In the genomic region with DNA sequence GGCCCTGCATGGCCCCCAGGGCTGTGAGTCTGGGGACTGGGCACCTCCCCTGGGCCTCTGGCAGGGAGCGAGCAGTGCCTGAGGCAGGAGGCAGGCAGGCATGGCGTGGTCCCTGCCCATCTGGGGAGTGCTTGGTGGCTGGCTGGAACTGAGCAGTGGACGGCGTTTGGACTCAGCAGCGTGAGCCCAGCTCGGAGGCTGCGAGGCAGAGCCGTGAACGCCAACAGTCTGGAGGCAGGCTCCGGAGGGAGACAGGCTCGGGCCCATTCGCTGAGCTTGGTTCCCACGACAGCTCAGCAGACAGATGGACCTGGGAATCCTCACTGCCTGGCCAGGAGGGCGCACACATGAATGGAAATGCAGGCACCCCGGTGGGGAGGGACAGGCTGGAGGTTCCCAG, we compare ENCODE assay signal across 21 cellular contexts.
"Had no signal": no experiment of that assay in that cellular context is flagged by ENCODE, and none has a peak within 500 bp of the region (broad histone marks: within the 10 kb centered on the region; RNA-seq: fewer than 3 reads in every experiment).

No MANE protein-coding gene starts in this region.

- H3K27me3 ChIP-seq: cardiac muscle cell, right lobe of liver had no signal

- H3K27ac Mint-ChIP-seq: activated B cell treated with CpG ODN at 0.5 μM for 24 hours; activated CD4-positive, alpha-beta T cell treated with anti-CD3 and anti-CD28 coated beads for 36 hours; activated naive CD4-positive, alpha-beta T cell treated with anti-CD3 and anti-CD28 coated beads, Interleukin-2, amount 10 ng/mL, durations not matched to agents 7 days and 5 days; memory B cell; nephron progenitor cell; stimulated activated naive CD8-positive, alpha-beta T cell treated with anti-CD3 and anti-CD28 coated beads, Interleukin-15, Interleukin-2, amounts not matched to agents 100 ng/mL and 50 ng/mL, for 24 hours had no signal

- H3K27ac ChIP-seq: cardiac muscle cell, heart left ventricle, right lobe of liver, skin epidermis, tibial artery had no signal

- H3K36me3 Mint-ChIP-seq: activated naive CD4-positive, alpha-beta T cell treated with anti-CD3 and anti-CD28 coated beads, Interleukin-2, amount 10 ng/mL, durations not matched to agents 7 days and 5 days; memory B cell had no signal

- H3K4me1 ChIP-seq: right lobe of liver, tibial artery had no signal

- DNase-seq: activated B cell treated with CpG ODN at 0.5 μM for 24 hours; activated CD4-positive, alpha-beta T cell treated with anti-CD3 and anti-CD28 coated beads for 36 hours; activated CD4-positive, alpha-beta T cell treated with anti-CD3 and anti-CD28 coated beads, Interleukin-2, amount 50 U/mL, for 4 hours; activated effector memory CD4-positive, alpha-beta T cell treated with anti-CD3 and anti-CD28 coated beads, Interleukin-2, amount 50 U/mL, for 16 hours; activated naive CD4-positive, alpha-beta T cell treated with anti-CD3 and anti-CD28 coated beads, Interleukin-2, amount 10 ng/mL, durations not matched to agents 7 days and 5 days; activated T-cell treated with anti-CD3 and anti-CD28 coated beads, Interleukin-2, amount 50 U/mL, for 48 hours; amygdala; heart left ventricle; nephron progenitor cell; nucleus accumbens; right lobe of liver; stimulated activated CD4-positive, alpha-beta T cell treated with anti-CD3 and anti-CD28 coated beads, Interleukin-1b, Interleukin-23, amount 100 ng/mL, for 48 hours; substantia nigra; T-helper 9 cell; tibial artery had no signal

- H3K4me3 ChIP-seq: cardiac muscle cell, heart left ventricle, right lobe of liver, skin epidermis, tibial artery had no signal

- FAIRE-seq: endometrium, islet of Langerhans had no signal

- H3K4me1 Mint-ChIP-seq: activated CD4-positive, alpha-beta T cell treated with anti-CD3 and anti-CD28 coated beads for 36 hours; activated naive CD4-positive, alpha-beta T cell treated with anti-CD3 and anti-CD28 coated beads, Interleukin-2, amount 10 ng/mL, durations not matched to agents 7 days and 5 days; nephron progenitor cell had no signal

- H3K4me3 Mint-ChIP-seq: activated B cell treated with CpG ODN at 0.5 μM for 24 hours; activated CD4-positive, alpha-beta T cell treated with anti-CD3 and anti-CD28 coated beads for 36 hours; activated naive CD4-positive, alpha-beta T cell treated with anti-CD3 and anti-CD28 coated beads, Interleukin-2, amount 10 ng/mL, durations not matched to agents 7 days and 5 days; memory B cell; nephron progenitor cell; stimulated activated naive CD8-positive, alpha-beta T cell treated with anti-CD3 and anti-CD28 coated beads, Interleukin-15, Interleukin-2, amounts not matched to agents 100 ng/mL and 50 ng/mL, for 24 hours had no signal

- ATAC-seq: activated CD4-positive, alpha-beta T cell treated with anti-CD3 and anti-CD28 coated beads for 36 hours; heart left ventricle had no signal

- H3K9me3 Mint-ChIP-seq: activated B cell treated with CpG ODN at 0.5 μM for 24 hours; activated naive CD4-positive, alpha-beta T cell treated with anti-CD3 and anti-CD28 coated beads, Interleukin-2, amount 10 ng/mL, durations not matched to agents 7 days and 5 days; memory B cell; nephron progenitor cell; stimulated activated naive CD8-positive, alpha-beta T cell treated with anti-CD3 and anti-CD28 coated beads, Interleukin-15, Interleukin-2, amounts not matched to agents 100 ng/mL and 50 ng/mL, for 24 hours had no signal

- H3K9me3 ChIP-seq: heart left ventricle, right lobe of liver, tibial artery had no signal

- H3K36me3 ChIP-seq: cardiac muscle cell, heart left ventricle, right lobe of liver, tibial artery had no signal
